Comparison of ENCODE assay signal across 26 cellular contexts in genomic region chr12:45040977-45041376, GRCh38. TPM values are rescaled to one million over a fixed set of nuclear protein-coding genes. Genes with fewer than 3 reads are reported as not detected.
A peak's percentile ranks its signal among the peaks of the same experiment; 100 is the strongest.
DNase-seq lines count a peak whose midpoint lies in the region; ATAC-seq, FAIRE-seq and TF ChIP-seq lines count a peak whose summit lies in the region.
"Had no signal": no experiment of that assay in that cellular context is flagged by ENCODE, and none has a peak within 500 bp of the region (broad histone marks: within the 10 kb centered on the region; RNA-seq: fewer than 3 reads in every experiment).

No MANE protein-coding gene starts in this region.

- H3K27ac ChIP-seq in CD8-positive, alpha-beta T cell (ENCODE audit: low read depth, low read length): no peak overlapping the region
- H3K27ac ChIP-seq: 22Rv1; A549; BLaER1 treated with 17β-estradiol and CSF1 and Interleukin-3, amounts not matched to agents 10 nM and 100 nM had no signal

- intact Hi-C loops in CD8-positive, alpha-beta T cell (cut with DNase I, micrococcal nuclease): no loop called here

- no peak for DNase-seq in frontal cortex (ENCODE audit: low spot score in 2 of 2)
- DNase-seq in type B pancreatic cell (ENCODE audit: extremely low spot score, unreplicated experiment): no peak
- DNase-seq in CD8-positive, alpha-beta T cell: no peak
- no peak for DNase-seq in activated naive CD4-positive, alpha-beta T cell (lab: John Stamatoyannopoulos, UW)
- DNase-seq: ACHN; AML-193; BE2C; Calu3; CD4-positive, alpha-beta T cell; COR-L47; DMS53; DMS79 treated with DMSO at 0.1 percent for 48 hours; GOT3; HFFc6 had no signal

- no peak overlapping the region for H3K4me3 Mint-ChIP-seq in type B pancreatic cell
- no peak overlapping the region for H3K4me3 Mint-ChIP-seq in CD8-positive, alpha-beta T cell
- H3K4me3 Mint-ChIP-seq: CD14-positive monocyte; CD4-positive, alpha-beta T cell; HFFc6 had no signal

- no peak for ATAC-seq in CD8-positive, alpha-beta T cell
- ATAC-seq in HG02623 (IDR thresholded peaks at IDR 0.05; ENCODE audit: unreplicated experiment): no peak
- ATAC-seq: A549 had no signal

- no peaks in the 10 kb centered on the region for H3K36me3 ChIP-seq in CD8-positive, alpha-beta T cell (ENCODE audit: insufficient read depth, low read length)
- H3K36me3 ChIP-seq: BE2C; BLaER1 treated with 17β-estradiol and CSF1 and Interleukin-3, amounts not matched to agents 10 nM and 100 nM; HAP-1 had no signal

- H3K27me3 Mint-ChIP-seq in type B pancreatic cell: peaks cover 45% of the 10 kb centered on the region
- H3K27me3 Mint-ChIP-seq in CD8-positive, alpha-beta T cell (ENCODE audit: low read depth): peaks cover 12% of the 10 kb centered on the region

- POLR2A ChIA-PET in CD8-positive, alpha-beta T cell (lab: Charles Lee): no interaction called here

- peak; percentile 54 for TF ChIP-seq CTCF in type B pancreatic cell (conservative IDR thresholded peaks at IDR 0.05)
- no peak for TF ChIP-seq CTCF in CD8-positive, alpha-beta T cell (IDR thresholded peaks at IDR 0.05)

- no peak overlapping the region for H3K27ac Mint-ChIP-seq in type B pancreatic cell
- no peak overlapping the region for H3K27ac Mint-ChIP-seq in CD8-positive, alpha-beta T cell
- H3K27ac Mint-ChIP-seq: CD14-positive monocyte; CD4-positive, alpha-beta T cell; HFFc6 had no signal

- no peaks in the 10 kb centered on the region for H3K4me1 Mint-ChIP-seq in type B pancreatic cell (ENCODE audit: unreplicated experiment)
- no peaks in the 10 kb centered on the region for H3K4me1 Mint-ChIP-seq in CD8-positive, alpha-beta T cell (ENCODE audit: low read depth)
- H3K4me1 Mint-ChIP-seq: CD14-positive monocyte had no signal

- no peaks in the 10 kb centered on the region for H3K27me3 ChIP-seq in CD8-positive, alpha-beta T cell (ENCODE audit: insufficient read depth, low read length)
- H3K27me3 ChIP-seq: BLaER1 treated with 17β-estradiol and CSF1 and Interleukin-3, amounts not matched to agents 10 nM and 100 nM had no signal

- CTCF ChIA-PET in CD8-positive, alpha-beta T cell (lab: Charles Lee): no interaction called here

- H3K4me3 ChIP-seq in CD8-positive, alpha-beta T cell (ENCODE audit: low read depth, low read length): no peak overlapping the region
- H3K4me3 ChIP-seq: A549; BLaER1 treated with 17β-estradiol and CSF1 and Interleukin-3, amounts not matched to agents 10 nM and 100 nM; HAP-1 had no signal

- no peaks in the 10 kb centered on the region for H3K9me3 ChIP-seq in CD8-positive, alpha-beta T cell (ENCODE audit: low read length)
- H3K9me3 ChIP-seq: A549, BE2C, HAP-1 had no signal

- H3K4me1 ChIP-seq in CD8-positive, alpha-beta T cell (ENCODE audit: insufficient read depth, low read length): no peaks in the 10 kb centered on the region
- H3K4me1 ChIP-seq: A549; BE2C; BLaER1 treated with 17β-estradiol and CSF1 and Interleukin-3, amounts not matched to agents 10 nM and 100 nM; HAP-1 had no signal

- peaks cover 5% of the 10 kb centered on the region for H3K9me3 Mint-ChIP-seq in type B pancreatic cell
- H3K9me3 Mint-ChIP-seq in CD8-positive, alpha-beta T cell: no peaks in the 10 kb centered on the region
- H3K9me3 Mint-ChIP-seq: CD4-positive, alpha-beta T cell; HFFc6 had no signal

- FAIRE-seq in A204.1 (lab: Jason Lieb, UNC) (peak; percentile 62), TTC549 (lab: Jason Lieb, UNC) (peak; percentile 62), frontal cortex (lab: Jason Lieb, UNC) (peak; percentile 88)
- FAIRE-seq: A549, GM12892, H54 had no signal

- no peaks in the 10 kb centered on the region for H3K36me3 Mint-ChIP-seq in type B pancreatic cell
- no peaks in the 10 kb centered on the region for H3K36me3 Mint-ChIP-seq in CD8-positive, alpha-beta T cell
- H3K36me3 Mint-ChIP-seq: CD14-positive monocyte had no signal

RNA-seq across cellular contexts. Expression of gene DBX2, which starts 9.9 kb away (rescaled TPM):
- 2.9 TPM for total RNA-seq in frontal cortex
- total RNA-seq in type B pancreatic cell (ENCODE audit: low replicate concordance): 0.10 TPM in 1 of 2 replicates, not detected in the other
- total RNA-seq in CD8-positive, alpha-beta T cell: not detected
- total RNA-seq: Calu3; CD4-positive, alpha-beta T cell; Daoy; G401; HFFc6 had no signal
